In the genomic region with DNA sequence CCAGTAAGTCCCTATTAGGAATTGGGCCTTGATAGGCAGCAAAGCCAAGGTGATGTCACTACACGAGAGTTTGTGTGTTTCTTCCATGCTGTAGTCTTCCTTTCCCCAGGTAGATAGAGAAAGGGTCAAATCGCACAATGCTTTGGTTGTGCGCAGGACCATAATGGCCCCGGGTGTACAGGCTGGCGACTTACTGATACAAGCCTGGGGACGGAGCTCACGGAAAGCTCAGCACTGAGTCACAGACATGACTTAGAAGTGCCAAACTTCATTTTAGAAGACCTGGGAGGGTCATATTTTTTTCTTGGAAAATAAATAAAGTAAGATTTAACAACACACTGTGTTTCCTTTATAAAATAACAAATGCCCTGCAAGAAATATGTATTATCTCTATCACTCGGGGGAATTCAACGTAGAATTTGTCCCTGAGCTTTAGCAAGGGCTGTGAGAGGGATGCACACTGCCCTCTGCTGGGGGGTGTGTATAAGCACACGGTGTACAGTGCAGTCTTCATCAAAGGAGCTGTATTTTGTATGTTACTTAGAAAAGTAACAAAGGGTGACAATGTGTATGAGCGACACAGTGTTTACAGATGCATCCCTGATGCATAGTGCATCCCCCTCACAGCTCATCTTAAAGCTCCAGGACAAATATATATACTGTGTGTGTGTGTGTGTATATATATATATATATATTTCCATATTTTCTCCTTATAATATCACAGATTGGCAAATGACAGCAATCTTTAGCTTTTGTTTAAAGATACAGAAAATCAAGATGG, we compare ENCODE assay signal across 7 cellular contexts.
DNase-seq lines count a peak whose midpoint lies in the region; ATAC-seq and TF ChIP-seq lines count a peak whose summit lies in the region.

No MANE protein-coding gene starts in this region.

- H3K9ac ChIP-seq in HUES48 (ENCODE audit: low read depth, low read length) (no peak overlapping the region), adipocyte (ENCODE audit: low read length) (no peak overlapping the region)

- H3K4me3 ChIP-seq in GM06990 (replicated peaks; ENCODE audit: low read depth, low read length) (no peak overlapping the region), HUES48 (ENCODE audit: low read depth, low read length) (0 out of 2 replicates have a peak overlapping the region, but pooled peaks have one; percentile 27), SJCRH30 (no peak overlapping the region), adipocyte (ENCODE audit: low read length) (peak overlapping the region; percentile 36), right cardiac atrium (ENCODE audit: low read length) (no peak overlapping the region), skeletal muscle cell (ENCODE audit: low read depth, low read length) (no peak overlapping the region)

- H3K36me3 ChIP-seq in GM06990 (ENCODE audit: control insufficient read depth, insufficient read depth, low read length) = no peaks in the 10 kb centered on the region
- H3K36me3 ChIP-seq in HUES48 (ENCODE audit: control insufficient read depth, insufficient read depth, low read length) = no peaks in the 10 kb centered on the region
- no peaks in the 10 kb centered on the region for H3K36me3 ChIP-seq in SJCRH30
- no peaks in the 10 kb centered on the region for H3K36me3 ChIP-seq in adipocyte (ENCODE audit: control insufficient read depth, insufficient read depth, low read length, severe bottlenecking)

- no peaks in the 10 kb centered on the region; the same call in 1 of the 2 replicates for H3K27me3 ChIP-seq in GM06990 (replicated peaks; ENCODE audit: control insufficient read depth, insufficient read depth, low read length)
- H3K27me3 ChIP-seq in HUES48 (ENCODE audit: control insufficient read depth, insufficient read depth, low read length) = no peaks in the 10 kb centered on the region
- H3K27me3 ChIP-seq in SJCRH30 = no peaks in the 10 kb centered on the region
- H3K27me3 ChIP-seq in adipocyte (replicated peaks; ENCODE audit: control insufficient read depth, insufficient read depth, low read length) = no peaks in the 10 kb centered on the region
- H3K27me3 ChIP-seq in right cardiac atrium (ENCODE audit: control insufficient read depth, insufficient read depth) = no peaks in the 10 kb centered on the region

- no peaks in the 10 kb centered on the region for H3K4me1 ChIP-seq in HUES48 (ENCODE audit: control insufficient read depth, insufficient read depth, low read length)
- H3K4me1 ChIP-seq in SJCRH30 = no peaks in the 10 kb centered on the region
- peaks cover 4% of the 10 kb centered on the region for H3K4me1 ChIP-seq in adipocyte (ENCODE audit: control insufficient read depth, insufficient read depth, low read length)
- no peaks in the 10 kb centered on the region for H3K4me1 ChIP-seq in right cardiac atrium (ENCODE audit: control insufficient read depth, insufficient read depth, low read length)

- TF ChIP-seq CTCF in GM06990 (IDR thresholded peaks at IDR 0.05; ENCODE audit: insufficient read depth, low read length, poor library complexity, severe bottlenecking) = peak; percentile 85

- intact Hi-C loops in right cardiac atrium (cut with DNase I) = loop anchor here in 2 of 4 donors (5.0 to 10.0 kb wide), 3 partner anchors 262 to 672 kb away; no protein-coding TSS in a partner anchor

- peak; percentile 73 for ATAC-seq in GM21619 (IDR thresholded peaks at IDR 0.05; ENCODE audit: unreplicated experiment)
- ATAC-seq in right cardiac atrium = peak; percentile 76 to 92

- no peak for DNase-seq in GM06990 (ENCODE audit: extremely low read depth, insufficient read length)
- DNase-seq in SJCRH30 = peak; percentile 54 to 74
- DNase-seq in adipocyte (ENCODE audit: low read depth) = peak; percentile 90
- peak; percentile 53 to 75 (median 55) for DNase-seq in right cardiac atrium
- peak; percentile 34 for DNase-seq in skeletal muscle cell (ENCODE audit: low read depth)

- H3K9me3 ChIP-seq in HUES48 (ENCODE audit: control insufficient read depth, insufficient read depth, low read length) = no peaks in the 10 kb centered on the region
- H3K9me3 ChIP-seq in SJCRH30 (replicated peaks) = no peaks in the 10 kb centered on the region
- no peaks in the 10 kb centered on the region for H3K9me3 ChIP-seq in adipocyte (ENCODE audit: control insufficient read depth, low read length)
- no peaks in the 10 kb centered on the region for H3K9me3 ChIP-seq in right cardiac atrium (ENCODE audit: control insufficient read depth, low read length)

- 34% methylated on average over 11 of the region's 11 CpGs for WGBS in right cardiac atrium

- no peak overlapping the region for H3K27ac ChIP-seq in HUES48 (ENCODE audit: low read depth, low read length)
- H3K27ac ChIP-seq in SJCRH30 = no peak overlapping the region
- no peak overlapping the region for H3K27ac ChIP-seq in right cardiac atrium (ENCODE audit: low read length)

Comparison
In these comparisons a context has a peak if more than half of its experiments do, and no peak if none do; other contexts are left out.
1. H3K4me3 ChIP-seq: peak in HUES48 (single experiment) and adipocyte (single experiment); none in GM06990 (single experiment), SJCRH30 (single experiment), right cardiac atrium (single experiment) and skeletal muscle cell (single experiment).